ENCODE assay signal across 10 cellular contexts in the genomic region with DNA sequence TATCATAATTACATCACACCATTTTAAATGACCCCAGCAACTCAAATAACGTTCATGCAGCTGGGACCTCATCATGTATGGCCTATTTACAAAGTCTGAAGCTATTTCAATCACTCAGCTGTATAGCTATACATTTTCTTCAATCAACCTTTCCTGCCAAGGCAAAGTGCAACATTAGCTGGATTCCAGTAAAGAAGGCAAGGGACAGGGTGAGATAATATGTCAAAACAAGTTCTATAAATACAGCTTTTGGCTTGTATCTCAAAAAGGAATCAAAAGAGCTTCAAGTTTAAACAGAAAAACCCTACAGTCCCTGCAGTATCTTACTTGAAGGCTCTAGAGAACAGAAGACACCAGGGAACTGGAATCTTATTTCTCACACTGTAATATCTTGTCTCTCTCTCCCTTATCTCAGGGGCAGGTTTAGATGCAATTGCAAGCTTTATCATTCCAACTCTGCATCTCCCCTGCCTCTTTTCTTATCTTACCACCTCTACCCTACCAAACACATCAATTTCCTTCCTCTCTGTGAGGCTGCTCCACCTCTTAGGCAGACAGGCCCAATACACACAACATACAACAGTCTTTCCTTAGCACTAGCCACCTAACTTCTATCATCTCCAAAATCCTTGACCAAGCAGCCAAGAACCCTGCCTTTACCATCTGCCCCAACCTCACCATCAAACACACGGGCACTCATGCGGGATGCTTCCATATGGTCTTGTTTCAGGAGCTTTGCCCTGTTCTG. TPM values are rescaled to one million over a fixed set of nuclear protein-coding genes. Genes with fewer than 3 reads are reported as not detected.
DNase-seq lines count a peak whose midpoint lies in the region; ATAC-seq and TF ChIP-seq lines count a peak whose summit lies in the region.
"Had no signal": no experiment of that assay in that cellular context is flagged by ENCODE, and none has a peak within 500 bp of the region (broad histone marks: within the 10 kb centered on the region; RNA-seq: fewer than 3 reads in every experiment).

No MANE protein-coding gene starts in this region.

- no peak overlapping the region for H3K4me2 ChIP-seq in hepatocyte

- CTCF ChIA-PET in activated B cell treated with CpG ODN at 0.5 μM for 24 hours (lab: Charles Lee), result no interaction called here

- H3K9me2 ChIP-seq in hepatocyte (replicated peaks; ENCODE audit: insufficient read depth), result no peaks in the 10 kb centered on the region

- TF ChIP-seq CTCF in left ventricle myocardium inferior (IDR thresholded peaks at IDR 0.05; ENCODE audit: borderline replicate concordance) (no peak), heart right ventricle (IDR thresholded peaks at IDR 0.05) (no peak), activated B cell treated with CpG ODN at 0.5 μM for 24 hours (IDR thresholded peaks at IDR 0.05) (no peak), hepatocyte (IDR thresholded peaks at IDR 0.05; ENCODE audit: poor library complexity) (no peak), upper lobe of right lung (IDR thresholded peaks at IDR 0.05) (no peak)

- intact Hi-C loops in left ventricle myocardium inferior (cut with micrococcal nuclease), result no loop called here
- intact Hi-C loops in heart right ventricle (cut with DNase I), result loop anchor here in 1 of 10 donors (5.0 kb wide), 1 partner anchor 34 kb away; a partner anchor contains a TSS
- intact Hi-C loops in activated B cell treated with CpG ODN at 0.5 μM for 24 hours (cut with micrococcal nuclease), result no loop called here
- intact Hi-C loops in upper lobe of right lung (cut with DNase I), result no loop called here

- H2AFZ ChIP-seq in hepatocyte, result no peak overlapping the region

- H3K9me3 ChIP-seq in left ventricle myocardium inferior (replicated peaks) (no peaks in the 10 kb centered on the region), heart right ventricle (no peaks in the 10 kb centered on the region), hepatocyte (ENCODE audit: low read depth) (no peaks in the 10 kb centered on the region), upper lobe of right lung (no peaks in the 10 kb centered on the region)

- H3K36me3 Mint-ChIP-seq in activated B cell treated with CpG ODN at 0.5 μM for 24 hours (ENCODE audit: low read depth), result peaks cover 13% of the 10 kb centered on the region

- H4K20me1 ChIP-seq in hepatocyte (ENCODE audit: insufficient read depth, poor library complexity, severe bottlenecking), result peaks cover 89% of the 10 kb centered on the region

- H3K9me3 Mint-ChIP-seq in activated B cell treated with CpG ODN at 0.5 μM for 24 hours, result no peaks in the 10 kb centered on the region

- H3K36me3 ChIP-seq in left ventricle myocardium inferior (no peaks in the 10 kb centered on the region), heart right ventricle (peaks cover 0 to 6% (median 0%) of the 10 kb centered on the region in 9 donors), hepatocyte (replicated peaks; ENCODE audit: insufficient read depth, low read depth) (no peaks in the 10 kb centered on the region), upper lobe of right lung (no peaks in the 10 kb centered on the region)

- POLR2A ChIA-PET in activated B cell treated with CpG ODN at 0.5 μM for 24 hours (lab: Charles Lee), result interaction anchor here (0.6 to 1.0 kb wide), 4 partner anchors 18 to 151 kb away, joined by 3 to 6 read pairs (median 5); no protein-coding TSS in a partner anchor

- peak overlapping the region; percentile 78 for H3K27ac Mint-ChIP-seq in activated B cell treated with CpG ODN at 0.5 μM for 24 hours

- peaks cover 100% of the 10 kb centered on the region for H3K4me1 ChIP-seq in left ventricle myocardium inferior
- H3K4me1 ChIP-seq in heart right ventricle, result peaks cover 28 to 100% (median 77%) of the 10 kb centered on the region in 9 donors
- peaks cover 20% of the 10 kb centered on the region for H3K4me1 ChIP-seq in hepatocyte (ENCODE audit: insufficient read depth)
- H3K4me1 ChIP-seq in upper lobe of right lung, result peaks cover 77% of the 10 kb centered on the region

- peaks cover 100% of the 10 kb centered on the region for H3K79me2 ChIP-seq in hepatocyte

- H3K27ac ChIP-seq in left ventricle myocardium inferior (replicated peaks) (peak overlapping the region; percentile 3), heart right ventricle (peak overlapping the region in 3 of 10 donors; percentile 21 to 60 (median 50)), hepatocyte (peak overlapping the region; percentile 44), upper lobe of right lung (peak overlapping the region; percentile 33)

- H3K4me3 ChIP-seq in left ventricle myocardium inferior, result no peak overlapping the region
- no peak overlapping the region for H3K4me3 ChIP-seq in heart right ventricle
- no peak overlapping the region for H3K4me3 ChIP-seq in hepatocyte
- H3K4me3 ChIP-seq in upper lobe of right lung, result no peak overlapping the region

- WGBS in heart right ventricle, 2 donors, result 55 to 61% methylated on average over 3 of the region's 3 CpGs
- 82% methylated on average over 3 of the region's 3 CpGs for WGBS in hepatocyte (ENCODE audit: low lambda C conversion rate, missing lambda C conversion rate)

- H3K4me3 Mint-ChIP-seq in activated B cell treated with CpG ODN at 0.5 μM for 24 hours, result peak overlapping the region; percentile 12

- H3K27me3 ChIP-seq in left ventricle myocardium inferior (ENCODE audit: low read depth), result no peaks in the 10 kb centered on the region
- no peaks in the 10 kb centered on the region for H3K27me3 ChIP-seq in heart right ventricle
- H3K27me3 ChIP-seq in hepatocyte, result no peaks in the 10 kb centered on the region
- no peaks in the 10 kb centered on the region for H3K27me3 ChIP-seq in upper lobe of right lung

- DNase-seq in left ventricle myocardium inferior, result no peak
- DNase-seq in heart right ventricle, result no peak
- DNase-seq in activated B cell treated with CpG ODN at 0.5 μM for 24 hours, result no peak
- DNase-seq in hepatocyte (ENCODE audit: low spot score), result no peak
- no peak for DNase-seq in upper lobe of right lung
- no peak for DNase-seq in epidermal melanocyte (ENCODE audit: insufficient read length, low spot score)
- DNase-seq: NCI-H2081, small intestine had no signal

- H3K4me1 Mint-ChIP-seq in activated B cell treated with CpG ODN at 0.5 μM for 24 hours, result peaks cover 77% of the 10 kb centered on the region

- no peaks in the 10 kb centered on the region for H3K27me3 Mint-ChIP-seq in activated B cell treated with CpG ODN at 0.5 μM for 24 hours

- ATAC-seq in heart right ventricle (no peak), activated B cell treated with CpG ODN at 0.5 μM for 24 hours (ENCODE audit: low read depth) (no peak), upper lobe of right lung (no peak), GM21360 (IDR thresholded peaks at IDR 0.05; ENCODE audit: unreplicated experiment) (no peak), GM18502 (IDR thresholded peaks at IDR 0.05; ENCODE audit: poor library complexity, unreplicated experiment) (no peak)

RNA-seq across cellular contexts. Expression of a gene that starts 34.5 kb away (rescaled TPM):
- total RNA-seq in left ventricle myocardium inferior (88.6 TPM), heart right ventricle (10 to 100 TPM; 68.3 to 97.0 (median 87.7) TPM), activated B cell treated with CpG ODN at 0.5 μM for 24 hours (129 and 136 TPM in 2 replicates), hepatocyte (82.7 and 84.6 TPM in 2 replicates), upper lobe of right lung (97.5 TPM)
- polyA plus RNA-seq in heart right ventricle (10 to 100 TPM; 24.4 to 35.8 TPM), hepatocyte (59.1 and 70.3 TPM in 2 replicates)

RNA-seq across cellular contexts. Expression of a gene that starts 47.0 kb away (rescaled TPM):
- total RNA-seq in left ventricle myocardium inferior, result 23.6 TPM
- 10 to 100 TPM; 16.9 to 24.6 (median 21.3) TPM for total RNA-seq in heart right ventricle
- 10 to 100 TPM; 36.4 to 66.9 TPM for polyA plus RNA-seq in heart right ventricle
- 27.1 and 32.8 TPM in 2 replicates for total RNA-seq in activated B cell treated with CpG ODN at 0.5 μM for 24 hours
- 112 and 120 TPM in 2 replicates for total RNA-seq in hepatocyte
- polyA plus RNA-seq in hepatocyte, result 100 and 108 TPM in 2 replicates
- total RNA-seq in upper lobe of right lung, result 75.6 TPM
